Comparison of ENCODE assay signal across 2 cellular contexts in genomic region chr5:176699446-176699845, GRCh38.
TF ChIP-seq lines count a peak whose summit lies in the region.

No MANE protein-coding gene starts in this region.

TF ChIP-seq in A549, 52 proteins besides CTCF, POLR2A, EP300 and RAD21:
- peak; percentile 47 for TF ChIP-seq ZC3H11A (IDR thresholded peaks at IDR 0.05)

TF ChIP-seq in HEK293, 187 proteins besides CTCF, POLR2A, EP300 and RAD21:
- 0 out of 2 replicates have a peak, but pooled peaks have one; percentile 53 for TF ChIP-seq ZNF223 (tag by site-specific recombination; IDR thresholded peaks at IDR 0.05)
- TF ChIP-seq ZNF404 (tag by site-specific recombination; IDR thresholded peaks at IDR 0.05), result 0 out of 2 replicates have a peak, but pooled peaks have one; percentile 14
- peak; percentile 59 for TF ChIP-seq ZNF623 (tag by site-specific recombination; IDR thresholded peaks at IDR 0.05)
- TF ChIP-seq ZNF426 (tag by site-specific recombination; IDR thresholded peaks at IDR 0.05), result peak; percentile 67
- TF ChIP-seq ZNF654 (tag by site-specific recombination; IDR thresholded peaks at IDR 0.05; ENCODE audit: low read depth), result peak; percentile 8; the same call in 1 of the 2 replicates
- peak; percentile 78 for TF ChIP-seq ZNF518A (tag by site-specific recombination; conservative IDR thresholded peaks at IDR 0.05; ENCODE audit: low read depth)
- peak; percentile 61; the same call in 1 of the 2 replicates for TF ChIP-seq ZNF292 (tag by site-specific recombination; IDR thresholded peaks at IDR 0.05; ENCODE audit: borderline replicate concordance, low read depth)
- TF ChIP-seq ZNF202 (tag by site-specific recombination; IDR thresholded peaks at IDR 0.05; ENCODE audit: borderline replicate concordance), result peak; percentile 15; the same call in 1 of the 2 replicates
- TF ChIP-seq RBAK (tag by site-specific recombination; IDR thresholded peaks at IDR 0.05), result 0 out of 2 replicates have a peak, but pooled peaks have one; percentile 38
- peak; percentile 86 for TF ChIP-seq ZNF394 (tag by site-specific recombination; IDR thresholded peaks at IDR 0.05; ENCODE audit: borderline replicate concordance)
- TF ChIP-seq ZNF560 (tag by site-specific recombination; IDR thresholded peaks at IDR 0.05; ENCODE audit: borderline replicate concordance), result 0 out of 2 replicates have a peak, but pooled peaks have one; percentile 30
- TF ChIP-seq ZNF266 (tag by site-specific recombination; IDR thresholded peaks at IDR 0.05; ENCODE audit: low read depth), result peak; percentile 65; the same call in 1 of the 2 replicates
- peak; percentile 49; the same call in 1 of the 2 replicates for TF ChIP-seq ZBTB11 (tag by site-specific recombination; conservative IDR thresholded peaks at IDR 0.05; ENCODE audit: low read depth)
- peak; percentile 40; the same call in 1 of the 2 replicates for TF ChIP-seq ZBTB8A (tag by site-specific recombination; IDR thresholded peaks at IDR 0.05)
- 0 out of 2 replicates have a peak, but pooled peaks have one; percentile 28 for TF ChIP-seq ZNF664 (tag by site-specific recombination; IDR thresholded peaks at IDR 0.05)
- 0 out of 2 replicates have a peak, but pooled peaks have one; percentile 52 for TF ChIP-seq ZNF433 (tag by site-specific recombination; IDR thresholded peaks at IDR 0.05; ENCODE audit: low read depth)
- TF ChIP-seq ZNF140 (tag by site-specific recombination; IDR thresholded peaks at IDR 0.05), result peak; percentile 36; the same call in 1 of the 2 replicates
